Comparison of ENCODE assay signal across 1 cellular context in the genomic region with DNA sequence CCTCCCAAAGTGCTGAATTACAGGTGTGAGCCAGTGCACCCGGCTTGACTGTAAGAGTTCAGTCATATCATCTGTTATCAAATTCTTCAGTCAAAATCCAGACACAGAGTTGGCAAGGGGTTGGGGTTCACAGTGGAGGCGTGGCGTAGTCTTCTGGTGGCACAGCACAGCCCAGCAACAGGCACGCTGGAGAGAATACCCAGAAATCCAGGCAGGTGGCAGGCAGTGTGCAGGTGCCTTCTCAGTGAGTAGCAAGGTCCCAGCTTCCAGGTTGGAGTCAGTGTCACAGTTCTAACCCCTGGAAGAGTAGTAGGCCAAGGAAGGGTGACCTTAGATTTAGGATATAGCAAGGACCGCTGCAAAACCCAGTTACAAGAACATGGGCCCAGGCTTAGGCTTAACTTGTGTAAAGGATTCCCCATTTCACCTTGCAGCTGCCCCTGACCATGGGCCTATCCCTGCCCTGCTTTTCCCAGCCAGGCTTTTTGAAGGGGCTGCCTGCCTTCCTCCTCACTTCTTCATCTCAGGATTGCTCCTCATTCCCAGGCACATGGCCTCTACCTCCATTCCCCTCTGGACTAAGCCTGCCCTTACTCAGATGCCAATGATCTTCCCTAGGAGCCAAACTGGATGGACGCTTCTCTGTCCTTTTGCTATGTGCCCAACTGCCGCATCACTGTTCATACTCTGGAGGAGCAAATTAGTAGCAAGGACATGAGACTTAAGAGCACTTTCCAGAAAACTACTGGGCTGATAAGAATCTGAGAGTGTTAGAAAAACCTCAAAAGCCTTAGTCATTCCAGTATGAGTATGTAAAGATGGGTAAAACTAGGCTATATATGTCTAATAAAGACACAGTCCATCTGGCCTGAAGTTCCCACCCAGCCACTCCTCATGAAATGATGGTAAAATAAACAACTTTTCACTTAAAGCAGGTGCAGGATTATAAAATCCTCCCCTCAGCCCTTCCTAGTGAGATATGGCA.
TF ChIP-seq lines count a peak whose summit lies in the region.

No MANE protein-coding gene starts in this region.

TF ChIP-seq in WTC11, 78 proteins besides CTCF, POLR2A, EP300 and RAD21:
- TF ChIP-seq, protein P1, sequence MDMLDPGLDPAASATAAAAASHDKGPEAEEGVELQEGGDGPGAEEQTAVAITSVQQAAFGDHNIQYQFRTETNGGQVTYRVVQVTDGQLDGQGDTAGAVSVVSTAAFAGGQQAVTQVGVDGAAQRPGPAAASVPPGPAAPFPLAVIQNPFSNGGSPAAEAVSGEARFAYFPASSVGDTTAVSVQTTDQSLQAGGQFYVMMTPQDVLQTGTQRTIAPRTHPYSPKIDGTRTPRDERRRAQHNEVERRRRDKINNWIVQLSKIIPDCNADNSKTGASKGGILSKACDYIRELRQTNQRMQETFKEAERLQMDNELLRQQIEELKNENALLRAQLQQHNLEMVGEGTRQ (CRISPR knock-in tag; IDR thresholded peaks at IDR 0.05): no peak
- no peak for TF ChIP-seq ATF1 (CRISPR knock-in tag; IDR thresholded peaks at IDR 0.05)
- TF ChIP-seq, protein P2, sequence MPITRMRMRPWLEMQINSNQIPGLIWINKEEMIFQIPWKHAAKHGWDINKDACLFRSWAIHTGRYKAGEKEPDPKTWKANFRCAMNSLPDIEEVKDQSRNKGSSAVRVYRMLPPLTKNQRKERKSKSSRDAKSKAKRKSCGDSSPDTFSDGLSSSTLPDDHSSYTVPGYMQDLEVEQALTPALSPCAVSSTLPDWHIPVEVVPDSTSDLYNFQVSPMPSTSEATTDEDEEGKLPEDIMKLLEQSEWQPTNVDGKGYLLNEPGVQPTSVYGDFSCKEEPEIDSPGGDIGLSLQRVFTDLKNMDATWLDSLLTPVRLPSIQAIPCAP (CRISPR knock-in tag; IDR thresholded peaks at IDR 0.05): no peak
- TF ChIP-seq, protein P3, sequence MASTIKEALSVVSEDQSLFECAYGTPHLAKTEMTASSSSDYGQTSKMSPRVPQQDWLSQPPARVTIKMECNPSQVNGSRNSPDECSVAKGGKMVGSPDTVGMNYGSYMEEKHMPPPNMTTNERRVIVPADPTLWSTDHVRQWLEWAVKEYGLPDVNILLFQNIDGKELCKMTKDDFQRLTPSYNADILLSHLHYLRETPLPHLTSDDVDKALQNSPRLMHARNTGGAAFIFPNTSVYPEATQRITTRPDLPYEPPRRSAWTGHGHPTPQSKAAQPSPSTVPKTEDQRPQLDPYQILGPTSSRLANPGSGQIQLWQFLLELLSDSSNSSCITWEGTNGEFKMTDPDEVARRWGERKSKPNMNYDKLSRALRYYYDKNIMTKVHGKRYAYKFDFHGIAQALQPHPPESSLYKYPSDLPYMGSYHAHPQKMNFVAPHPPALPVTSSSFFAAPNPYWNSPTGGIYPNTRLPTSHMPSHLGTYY (CRISPR knock-in tag; IDR thresholded peaks at IDR 0.05): no peak
- TF ChIP-seq ZNF671 (CRISPR knock-in tag; IDR thresholded peaks at IDR 0.05): no peak
